Comparison of ENCODE assay signal across 9 cellular contexts in genomic region chr17:62628845-62629555, GRCh38. TPM values are rescaled to one million over a fixed set of nuclear protein-coding genes. Genes with fewer than 3 reads are reported as not detected.
A peak's percentile ranks its signal among the peaks of the same experiment; 100 is the strongest.
DNase-seq lines count a peak whose midpoint lies in the region; ATAC-seq, FAIRE-seq and TF ChIP-seq lines count a peak whose summit lies in the region.
"Had no signal": no experiment of that assay in that cellular context is flagged by ENCODE, and none has a peak within 500 bp of the region (broad histone marks: within the 10 kb centered on the region; RNA-seq: fewer than 3 reads in every experiment).

No MANE protein-coding gene starts in this region.

- H3K27me3 ChIP-seq in BE2C (no peaks in the 10 kb centered on the region), NT2/D1 (ENCODE audit: insufficient read depth, insufficient read length) (no peaks in the 10 kb centered on the region), endothelial cell of umbilical vein (ENCODE audit: control insufficient read depth in 2 of 2, insufficient read depth in 2 of 2, low read length in 2 of 2) (no peaks in the 10 kb centered on the region), Caco-2 (replicated peaks; ENCODE audit: control insufficient read depth, insufficient read depth, low read length) (no peaks in the 10 kb centered on the region)

- no peak overlapping the region for H2AFZ ChIP-seq in endothelial cell of umbilical vein (ENCODE audit: low read depth, low read length)

- no peak for ATAC-seq in HG03520 (IDR thresholded peaks at IDR 0.05; ENCODE audit: unreplicated experiment)

- H3K27me3 Mint-ChIP-seq in nephron (ENCODE audit: low read depth), result peaks cover 4% of the 10 kb centered on the region
- peaks cover 9% of the 10 kb centered on the region for H3K27me3 Mint-ChIP-seq in Caco-2 (ENCODE audit: insufficient read depth, unreplicated experiment)

- intact Hi-C loops in endothelial cell of umbilical vein (cut with micrococcal nuclease) (loop anchor here (5.0 kb wide), 1 partner anchor 43 kb away; no protein-coding TSS in a partner anchor), Caco-2 (cut with micrococcal nuclease; ENCODE audit: unreplicated experiment) (no loop called here)

- H4K20me1 ChIP-seq in endothelial cell of umbilical vein (replicated peaks; ENCODE audit: control insufficient read depth, extremely low read depth, insufficient read depth, low read length), result no peaks in the 10 kb centered on the region

- POLR2A ChIA-PET in endothelial cell of umbilical vein (lab: Charles Lee) (no interaction called here), Caco-2 (lab: Charles Lee) (no interaction called here)

- CTCF ChIA-PET in endothelial cell of umbilical vein (lab: Charles Lee) (interaction anchor here (0.9 kb wide), 1 partner anchor 14 kb away, joined by 3 read pairs; no protein-coding TSS in a partner anchor), Caco-2 (lab: Charles Lee) (no interaction called here)

- no peak for TF ChIP-seq CTCF in BE2C (IDR thresholded peaks at IDR 0.05; ENCODE audit: low read depth, low read length)
- TF ChIP-seq CTCF in endothelial cell of umbilical vein (IDR thresholded peaks at IDR 0.05; ENCODE audit: extremely low read depth in 1 of 2, insufficient read depth in 1 of 2, low read depth in 1 of 2, low read length in 2 of 2), result no peak
- TF ChIP-seq CTCF in nephron (IDR thresholded peaks at IDR 0.05; ENCODE audit: unreplicated experiment in 3 of 3), result no peak
- TF ChIP-seq CTCF in GM20000 (IDR thresholded peaks at IDR 0.05; ENCODE audit: extremely low read depth, missing control alignments), result no peak
- TF ChIP-seq CTCF in Caco-2 (IDR thresholded peaks at IDR 0.05; ENCODE audit: insufficient read depth in 1 of 2, low read depth in 1 of 2, low read length in 1 of 2, severe bottlenecking in 1 of 2, unreplicated experiment in 1 of 2), result no peak

- H3K27ac ChIP-seq in endothelial cell of umbilical vein (ENCODE audit: insufficient read depth, low read depth, low read length), result no peak overlapping the region
- H3K27ac ChIP-seq: parathyroid adenoma had no signal

- no peaks in the 10 kb centered on the region for H3K9me3 Mint-ChIP-seq in nephron
- no peaks in the 10 kb centered on the region for H3K9me3 Mint-ChIP-seq in Caco-2 (ENCODE audit: unreplicated experiment)

- peak overlapping the region; percentile 45 for H3K4me2 ChIP-seq in endothelial cell of umbilical vein (ENCODE audit: insufficient read depth, low read length)

- no peaks in the 10 kb centered on the region for H3K9me1 ChIP-seq in endothelial cell of umbilical vein (replicated peaks; ENCODE audit: control insufficient read depth, extremely low read depth, insufficient read depth, low read length)

- H3K79me2 ChIP-seq in endothelial cell of umbilical vein (ENCODE audit: control insufficient read depth, insufficient read depth, low read length), result no peaks in the 10 kb centered on the region
- H3K79me2 ChIP-seq: parathyroid adenoma had no signal

- BruUV-seq in endothelial cell of umbilical vein (replicated peaks; lab: Mats Ljungman, UMichigan), result no TSS peak
- no TSS peak for BruUV-seq in Caco-2 (replicated peaks; lab: Mats Ljungman, UMichigan)

- H3K9me3 ChIP-seq in BE2C, result no peaks in the 10 kb centered on the region
- no peaks in the 10 kb centered on the region for H3K9me3 ChIP-seq in NT2/D1 (ENCODE audit: insufficient read depth, low read length)
- H3K9me3 ChIP-seq in endothelial cell of umbilical vein (replicated peaks; ENCODE audit: control insufficient read depth, insufficient read depth, low read length), result no peaks in the 10 kb centered on the region
- H3K9me3 ChIP-seq in Caco-2, result no peaks in the 10 kb centered on the region

- H3K36me3 Mint-ChIP-seq in nephron (ENCODE audit: low read depth), result peaks cover 17% of the 10 kb centered on the region
- peaks cover 13% of the 10 kb centered on the region for H3K36me3 Mint-ChIP-seq in Caco-2 (ENCODE audit: insufficient read depth, unreplicated experiment)

- peak overlapping the region; percentile 99 to 100 (median 99) for H3K27ac Mint-ChIP-seq in nephron
- no peak overlapping the region for H3K27ac Mint-ChIP-seq in Caco-2 (ENCODE audit: unreplicated experiment)

- no peak for TF ChIP-seq POLR2A in endothelial cell of umbilical vein (IDR thresholded peaks at IDR 0.05; ENCODE audit: low read depth, low read length)

- DNase-seq in BE2C (peak; percentile 54), NT2/D1 (ENCODE audit: low read depth, low spot score) (no peak), endothelial cell of umbilical vein (ENCODE audit: low read depth, low spot score) (no peak), GM20000 (ENCODE audit: low spot score) (no peak), DMS 273 treated with DMSO at 0.1 percent for 48 hours (lab: John Stamatoyannopoulos, UW) (no peak), Caco-2 (no peak)

- H3K4me3 Mint-ChIP-seq in nephron (peak overlapping the region; percentile 95 to 98 (median 97)), Caco-2 (ENCODE audit: unreplicated experiment) (no peak overlapping the region)

- no peaks in the 10 kb centered on the region for H3K36me3 ChIP-seq in BE2C
- H3K36me3 ChIP-seq in NT2/D1 (ENCODE audit: insufficient read depth, insufficient read length, low read length), result peaks cover 30% of the 10 kb centered on the region
- H3K36me3 ChIP-seq in endothelial cell of umbilical vein (ENCODE audit: control insufficient read depth in 2 of 2, extremely low read depth in 1 of 2, insufficient read depth in 2 of 2, low read length in 2 of 2), result no peaks in the 10 kb centered on the region
- no peaks in the 10 kb centered on the region for H3K36me3 ChIP-seq in Caco-2 (ENCODE audit: control insufficient read depth, insufficient read depth, low read length)

- H3K4me3 ChIP-seq in BE2C (ENCODE audit: low read depth, low read length) (peak overlapping the region; percentile 82), NT2/D1 (ENCODE audit: insufficient read length, low read depth) (peak overlapping the region; percentile 74), endothelial cell of umbilical vein (replicated peaks in 1 of 3; ENCODE audit: insufficient read depth in 1 of 3, low read depth in 1 of 3, low read length in 3 of 3) (peak overlapping the region in 1 of 3 experiments; percentile 51), Caco-2 (ENCODE audit: low read depth, low read length) (no peak overlapping the region)

- peaks cover 54% of the 10 kb centered on the region for H3K4me1 Mint-ChIP-seq in nephron
- peaks cover 5% of the 10 kb centered on the region for H3K4me1 Mint-ChIP-seq in Caco-2 (ENCODE audit: low read depth, unreplicated experiment)

- H3K4me1 ChIP-seq in BE2C, result peaks cover 4% of the 10 kb centered on the region; the same call in 1 of the 2 replicates
- H3K4me1 ChIP-seq in NT2/D1 (ENCODE audit: insufficient read depth, insufficient read length), result peaks cover 33% of the 10 kb centered on the region
- H3K4me1 ChIP-seq in endothelial cell of umbilical vein (ENCODE audit: control insufficient read depth, extremely low read depth, insufficient read depth, low read length), result peaks cover 6% of the 10 kb centered on the region
- H3K4me1 ChIP-seq in Caco-2, result peaks cover 6% of the 10 kb centered on the region
- H3K4me1 ChIP-seq: parathyroid adenoma had no signal

- dilution Hi-C loops in endothelial cell of umbilical vein (cut with MboI; ENCODE audit: extremely low pct_ligation_motif_present, low sequenced_read_pairs), result no loop called here

- peak overlapping the region; percentile 94 for H3K9ac ChIP-seq in NT2/D1 (ENCODE audit: insufficient read length, low read depth)
- no peak overlapping the region for H3K9ac ChIP-seq in endothelial cell of umbilical vein (replicated peaks; ENCODE audit: extremely low read depth, insufficient read depth, low read length)
- H3K9ac ChIP-seq: parathyroid adenoma had no signal

- FAIRE-seq in endothelial cell of umbilical vein (lab: Jason Lieb, UNC), result no peak

TF ChIP-seq in endothelial cell of umbilical vein, 7 proteins besides CTCF, POLR2A, EP300 and RAD21:
- TF ChIP-seq FOS (IDR thresholded peaks at IDR 0.05; ENCODE audit: borderline replicate concordance, insufficient read depth, low read length), result no peak
- TF ChIP-seq MYC (IDR thresholded peaks at IDR 0.05; ENCODE audit: low read depth, low read length), result no peak
- no peak for TF ChIP-seq EZH2 (IDR thresholded peaks at IDR 0.05; ENCODE audit: borderline replicate concordance, low read depth, low read length, severe bottlenecking)
- no peak for TF ChIP-seq MAX (IDR thresholded peaks at IDR 0.05; ENCODE audit: insufficient read depth, insufficient read length)
- no peak for TF ChIP-seq GATA2 (IDR thresholded peaks at IDR 0.05; ENCODE audit: insufficient read depth, insufficient read length, low read depth, low read length)
- no peak for TF ChIP-seq JUN (IDR thresholded peaks at IDR 0.05; ENCODE audit: borderline replicate concordance, insufficient read depth, insufficient read length, low read depth)
- TF ChIP-seq POLR2AphosphoS5 (IDR thresholded peaks at IDR 0.05; ENCODE audit: insufficient read depth, low read depth, low read length), result no peak

RNA-seq across cellular contexts. Expression of gene MRC2, which starts 1.5 kb away (rescaled TPM):
- polyA plus RNA-seq in BE2C (2012; ENCODE audit: insufficient read depth, insufficient read length, low read depth), result 8.6 TPM
- total RNA-seq in endothelial cell of umbilical vein (52.7 and 52.9 TPM in 2 replicates), Caco-2 (2022) (5.7 and 7.0 TPM in 2 replicates)
- 30.6 and 36.5 TPM in 2 replicates for polyA plus RNA-seq in endothelial cell of umbilical vein
- polyA plus RNA-seq in endothelial cell of umbilical vein (2011; cell fraction: cytosol; rRNA removed), result 21.5 and 27.2 TPM in 2 replicates
- 51.4 and 58.5 TPM in 2 replicates for polyA plus RNA-seq in endothelial cell of umbilical vein (2011; cell fraction: nucleus; rRNA removed)
- 16.4 and 37.6 TPM in 2 replicates for polyA plus RNA-seq in endothelial cell of umbilical vein (2012)
- polyA minus RNA-seq in endothelial cell of umbilical vein, result 28.6 and 34.0 TPM in 2 replicates
- polyA minus RNA-seq in endothelial cell of umbilical vein (2011; cell fraction: cytosol; rRNA and poly(A)+ RNA removed), result 8.2 TPM
- polyA minus RNA-seq in endothelial cell of umbilical vein (2011; cell fraction: nucleus; rRNA and poly(A)+ RNA removed), result 20.4 and 35.9 TPM in 2 replicates
